In genomic region chr2:71000780-71001591, GRCh38 we compare ENCODE assay signal across 8 cellular contexts. TPM values are rescaled to one million over a fixed set of nuclear protein-coding genes. Genes with fewer than 3 reads are reported as not detected.
A peak's percentile ranks its signal among the peaks of the same experiment; 100 is the strongest.
DNase-seq lines count a peak whose midpoint lies in the region; ATAC-seq and TF ChIP-seq lines count a peak whose summit lies in the region.

No MANE protein-coding gene starts in this region.

- peaks cover 20% of the 10 kb centered on the region for H3K4me1 ChIP-seq in HUES6 (ENCODE audit: control insufficient read depth, insufficient read depth, low read length)
- peaks cover 6% of the 10 kb centered on the region for H3K4me1 ChIP-seq in PC-9 (replicated peaks; ENCODE audit: insufficient read depth)
- H3K4me1 ChIP-seq in neutrophil (ENCODE audit: control insufficient read depth in 1 of 2, insufficient read depth in 1 of 2, low read depth in 1 of 2, low read length in 1 of 2): peaks cover 28% of the 10 kb centered on the region in 2 experiments

- H3K27me3 ChIP-seq in HUES6 (ENCODE audit: control insufficient read depth, insufficient read depth, low read length) (no peaks in the 10 kb centered on the region), PC-9 (ENCODE audit: insufficient read depth, low read depth) (no peaks in the 10 kb centered on the region), neutrophil (no peaks in the 10 kb centered on the region)

- DNase-seq in DMS53 (lab: John Stamatoyannopoulos, UW) (peak; percentile 83), PC-9 (peak in 1 of 2 experiments; percentile 60), fibroblast of the conjunctiva (ENCODE audit: low read depth) (peak; percentile 45), substantia nigra (lab: John Stamatoyannopoulos, UW) (peak in 39 of 49 donors; percentile 8 to 75 (median 48))
- peak; percentile 86 to 90 for DNase-seq in activated T-cell treated with anti-CD3 and anti-CD28 coated beads, Interleukin-2, amount 50 U/mL, for 48 hours

- peak; percentile 93 for TF ChIP-seq CTCF in PC-9 (conservative IDR thresholded peaks at IDR 0.05)
- peak; percentile 95 for TF ChIP-seq CTCF in neutrophil (IDR thresholded peaks at IDR 0.05)

- H2AFZ ChIP-seq in PC-9: peak overlapping the region; percentile 98

- no peaks in the 10 kb centered on the region for H3K79me2 ChIP-seq in PC-9 (ENCODE audit: low read depth)

- H4K20me1 ChIP-seq in PC-9 (ENCODE audit: insufficient read depth): no peaks in the 10 kb centered on the region

- BruUV-seq in PC-9 (replicated peaks; lab: Mats Ljungman, UMichigan): no TSS peak

- H3K4me3 ChIP-seq in HUES6 (ENCODE audit: low read depth, low read length): peak overlapping the region; percentile 45
- peak overlapping the region; percentile 52 for H3K4me3 ChIP-seq in PC-9
- H3K4me3 ChIP-seq in neutrophil (ENCODE audit: low read depth in 1 of 2, low read length in 1 of 2): peak overlapping the region; percentile 6 to 14

- ATAC-seq in GM21423 (IDR thresholded peaks at IDR 0.05; ENCODE audit: unreplicated experiment): peak; percentile 94

- H3K9me2 ChIP-seq in PC-9 (ENCODE audit: insufficient read depth): no peaks in the 10 kb centered on the region

- H3K9me3 ChIP-seq in HUES6 (ENCODE audit: control insufficient read depth, insufficient read depth, low read depth, low read length): no peaks in the 10 kb centered on the region
- no peaks in the 10 kb centered on the region for H3K9me3 ChIP-seq in PC-9 (ENCODE audit: insufficient read depth, low read depth)
- H3K9me3 ChIP-seq in neutrophil: no peaks in the 10 kb centered on the region

- intact Hi-C loops in PC-9 (cut with micrococcal nuclease; ENCODE audit: unreplicated experiment): loop anchor here (2.0 kb wide), 1 partner anchor 138 kb away; no protein-coding TSS in a partner anchor

- H3F3A ChIP-seq in PC-9 (ENCODE audit: insufficient read depth, low read depth): no peaks in the 10 kb centered on the region

- CTCF ChIA-PET in PC-9 (lab: Charles Lee): interaction anchor here (0.6 to 1.4 kb wide), 4 partner anchors 10 to 129 kb away, joined by 3 to 5 read pairs (median 4); partner anchors contain the start of gene MCEE

- H3K9ac ChIP-seq in HUES6 (ENCODE audit: low read length): no peak overlapping the region

- POLR2A ChIA-PET in PC-9 (lab: Charles Lee; ENCODE audit: unreplicated experiment): interaction anchor here (0.5 kb wide), 1 partner anchor 226 kb away, joined by 8 read pairs; the partner anchor contains the start of gene PAIP2B

- H3K36me3 ChIP-seq in HUES6 (ENCODE audit: control insufficient read depth, insufficient read depth, low read length) (no peaks in the 10 kb centered on the region), PC-9 (ENCODE audit: low read depth) (no peaks in the 10 kb centered on the region), neutrophil (no peaks in the 10 kb centered on the region)

- H3K4me2 ChIP-seq in PC-9: peak overlapping the region; percentile 79

- H3K27ac ChIP-seq in HUES6 (ENCODE audit: low read depth, low read length) (no peak overlapping the region), PC-9 (no peak overlapping the region), neutrophil (peak overlapping the region; percentile 30), substantia nigra (ENCODE audit: low read depth, low read length, poor library complexity, severe bottlenecking) (peak overlapping the region; percentile 35)

RNA-seq across cellular contexts. Expression of gene TEX261, which starts 6.3 kb away (rescaled TPM):
- 30.3 and 47.6 TPM in 2 replicates for total RNA-seq in PC-9 (2021)

RNA-seq across cellular contexts. Expression of gene ANKRD53, which starts 22.6 kb away (rescaled TPM):
- not detected in 2 replicates for total RNA-seq in PC-9 (2021)

Comparison
In these comparisons a context has a peak if more than half of its experiments do, and no peak if none do; other contexts are left out.
1. H3K27ac ChIP-seq: peak in neutrophil (single experiment) and substantia nigra (single experiment); none in HUES6 (single experiment) and PC-9 (single experiment).
2. Peak in every context shown above with its lines, with median percentiles within 50 percentile points of each other: H3K4me3 ChIP-seq.